In genomic region chr15:34616613-34617012, GRCh38 we compare ENCODE assay signal across 9 cellular contexts. TPM values are rescaled to one million over a fixed set of nuclear protein-coding genes. Genes with fewer than 3 reads are reported as not detected.
A peak's percentile ranks its signal among the peaks of the same experiment; 100 is the strongest.
DNase-seq lines count a peak whose midpoint lies in the region; ATAC-seq and TF ChIP-seq lines count a peak whose summit lies in the region.
"Had no signal": no experiment of that assay in that cellular context is flagged by ENCODE, and none has a peak within 500 bp of the region (broad histone marks: within the 10 kb centered on the region; RNA-seq: fewer than 3 reads in every experiment).

No MANE protein-coding gene starts in this region.

- DNase-seq in AG09309 (ENCODE audit: low read depth): no peak
- peak; percentile 15 for DNase-seq in HEK293T (ENCODE audit: extremely low spot score)
- peak; percentile 12 for DNase-seq in kidney epithelial cell (ENCODE audit: low read depth)
- no peak for DNase-seq in WTC11 (ENCODE audit: low spot score)
- DNase-seq in stimulated activated naive CD8-positive, alpha-beta T cell treated with anti-CD3 and anti-CD28 coated beads, Interleukin-15, amount 100 ng/mL, for 72 hours: no peak
- no peak for DNase-seq in HAP-1 (ENCODE audit: low spot score in 2 of 2)
- DNase-seq: activated CD8-positive, alpha-beta memory T cell treated with anti-CD3 and anti-CD28 coated beads for 24 hours had no signal

- H3K27me3 Mint-ChIP-seq in activated T-helper 17 cell treated with anti-CD3 and anti-CD28 coated beads, Interleukin-2, amount 50 U/mL, for 72 hours: peaks cover 24% of the 10 kb centered on the region
- no peaks in the 10 kb centered on the region; the same call in 1 of the 2 replicates for H3K27me3 Mint-ChIP-seq in WTC11 (ENCODE audit: low read depth)
- H3K27me3 Mint-ChIP-seq in stimulated activated naive CD8-positive, alpha-beta T cell treated with anti-CD3 and anti-CD28 coated beads, Interleukin-15, amount 100 ng/mL, for 72 hours: peaks cover 44% of the 10 kb centered on the region

- no peaks in the 10 kb centered on the region for H3K9me3 Mint-ChIP-seq in activated T-helper 17 cell treated with anti-CD3 and anti-CD28 coated beads, Interleukin-2, amount 50 U/mL, for 72 hours
- H3K9me3 Mint-ChIP-seq in WTC11: no peaks in the 10 kb centered on the region
- no peaks in the 10 kb centered on the region for H3K9me3 Mint-ChIP-seq in stimulated activated naive CD8-positive, alpha-beta T cell treated with anti-CD3 and anti-CD28 coated beads, Interleukin-15, amount 100 ng/mL, for 72 hours

- H3K9me3 ChIP-seq in HAP-1: no peaks in the 10 kb centered on the region

- H3K36me3 ChIP-seq in kidney epithelial cell (ENCODE audit: control insufficient read depth, insufficient read depth, low read length) (no peaks in the 10 kb centered on the region), HAP-1 (replicated peaks) (no peaks in the 10 kb centered on the region)

- H3K4me3 ChIP-seq in AG09309 (ENCODE audit: control insufficient read depth, low read depth, low read length) (no peak overlapping the region), kidney epithelial cell (ENCODE audit: low read depth, low read length) (no peak overlapping the region), HAP-1 (no peak overlapping the region)

- no peak overlapping the region for H3K4me3 Mint-ChIP-seq in activated T-helper 17 cell treated with anti-CD3 and anti-CD28 coated beads, Interleukin-2, amount 50 U/mL, for 72 hours
- H3K4me3 Mint-ChIP-seq in WTC11: no peak overlapping the region
- H3K4me3 Mint-ChIP-seq in stimulated activated naive CD8-positive, alpha-beta T cell treated with anti-CD3 and anti-CD28 coated beads, Interleukin-15, amount 100 ng/mL, for 72 hours: no peak overlapping the region

- POLR2A ChIA-PET in HEK293T (lab: Yijun Ruan, JAX): no interaction called here
- POLR2A ChIA-PET in WTC11 (lab: Charles Lee): no interaction called here

- H3K4me1 ChIP-seq in HAP-1: no peaks in the 10 kb centered on the region; the same call in 1 of the 2 replicates

- no peak overlapping the region for H3K27ac Mint-ChIP-seq in activated T-helper 17 cell treated with anti-CD3 and anti-CD28 coated beads, Interleukin-2, amount 50 U/mL, for 72 hours
- H3K27ac Mint-ChIP-seq in WTC11: no peak overlapping the region
- H3K27ac Mint-ChIP-seq in stimulated activated naive CD8-positive, alpha-beta T cell treated with anti-CD3 and anti-CD28 coated beads, Interleukin-15, amount 100 ng/mL, for 72 hours: no peak overlapping the region

- ATAC-seq in activated T-helper 17 cell treated with anti-CD3 and anti-CD28 coated beads, Interleukin-2, amount 50 U/mL, for 72 hours (replicated peaks): peak; percentile 97
- ATAC-seq in WTC11 (no peak), GM21825 (IDR thresholded peaks at IDR 0.05; ENCODE audit: unreplicated experiment) (no peak)
- ATAC-seq in stimulated activated naive CD8-positive, alpha-beta T cell treated with anti-CD3 and anti-CD28 coated beads, Interleukin-15, amount 100 ng/mL, for 72 hours: no peak

- in situ Hi-C loops in HAP-1 (cut with MboI; ENCODE audit: low sequenced_read_pairs): loop anchor here (25.0 kb wide), 1 partner anchor 296 kb away; no protein-coding TSS in a partner anchor

- peak; percentile 14 for TF ChIP-seq CTCF in AG09309 (IDR thresholded peaks at IDR 0.05; ENCODE audit: control insufficient read depth, insufficient read depth, low read depth, low read length, missing control alignments)
- TF ChIP-seq CTCF in kidney epithelial cell (IDR thresholded peaks at IDR 0.05; ENCODE audit: insufficient read depth, low read length, poor library complexity, severe bottlenecking): no peak
- no peak for TF ChIP-seq CTCF in WTC11 (IDR thresholded peaks at IDR 0.05)

- H3K27me3 ChIP-seq in kidney epithelial cell (ENCODE audit: control insufficient read depth, insufficient read depth, low read length) (no peaks in the 10 kb centered on the region), HAP-1 (ENCODE audit: low read depth) (peaks cover 36% of the 10 kb centered on the region)

- CTCF ChIA-PET in HEK293T (lab: Yijun Ruan, JAX) (interaction anchor here (0.7 kb wide), 1 partner anchor 411 kb away, joined by 3 read pairs; no protein-coding TSS in a partner anchor), WTC11 (lab: Charles Lee) (no interaction called here)

- H3K4me1 Mint-ChIP-seq in activated T-helper 17 cell treated with anti-CD3 and anti-CD28 coated beads, Interleukin-2, amount 50 U/mL, for 72 hours: peaks cover 5% of the 10 kb centered on the region
- no peaks in the 10 kb centered on the region for H3K4me1 Mint-ChIP-seq in WTC11
- H3K4me1 Mint-ChIP-seq in stimulated activated naive CD8-positive, alpha-beta T cell treated with anti-CD3 and anti-CD28 coated beads, Interleukin-15, amount 100 ng/mL, for 72 hours: no peaks in the 10 kb centered on the region

- no peaks in the 10 kb centered on the region for H3K36me3 Mint-ChIP-seq in activated T-helper 17 cell treated with anti-CD3 and anti-CD28 coated beads, Interleukin-2, amount 50 U/mL, for 72 hours (ENCODE audit: low read depth)
- no peaks in the 10 kb centered on the region for H3K36me3 Mint-ChIP-seq in WTC11

TF ChIP-seq in HEK293T, 16 proteins besides CTCF, POLR2A, EP300 and RAD21:
- no peak for TF ChIP-seq ZNF384 (IDR thresholded peaks at IDR 0.05)
- TF ChIP-seq ARNT (IDR thresholded peaks at IDR 0.05): no peak
- TF ChIP-seq CTBP1 (IDR thresholded peaks at IDR 0.05; ENCODE audit: borderline replicate concordance): no peak
- TF ChIP-seq FOXA1 (IDR thresholded peaks at IDR 0.05): no peak
- no peak for TF ChIP-seq BHLHE40 (IDR thresholded peaks at IDR 0.05; ENCODE audit: borderline replicate concordance)
- no peak for TF ChIP-seq NFRKB (IDR thresholded peaks at IDR 0.05)
- TF ChIP-seq SP1 (IDR thresholded peaks at IDR 0.05): no peak
- no peak for TF ChIP-seq PKNOX1 (IDR thresholded peaks at IDR 0.05)
- no peak for TF ChIP-seq SUZ12 (IDR thresholded peaks at IDR 0.05)
- no peak for TF ChIP-seq HDGF (IDR thresholded peaks at IDR 0.05; ENCODE audit: borderline replicate concordance)
- no peak for TF ChIP-seq ELF4 (IDR thresholded peaks at IDR 0.05)
- no peak for TF ChIP-seq LEF1 (IDR thresholded peaks at IDR 0.05; ENCODE audit: borderline replicate concordance)
- TF ChIP-seq L3MBTL2 (conservative IDR thresholded peaks at IDR 0.05): no peak
- TF ChIP-seq FOXK2 (IDR thresholded peaks at IDR 0.05): no peak
- no peak for TF ChIP-seq TARDBP (IDR thresholded peaks at IDR 0.05)
- TF ChIP-seq FOXM1 (IDR thresholded peaks at IDR 0.05; ENCODE audit: borderline replicate concordance): no peak

TF ChIP-seq in WTC11, 78 proteins besides CTCF, POLR2A, EP300 and RAD21:
- TF ChIP-seq RELA (CRISPR knock-in tag; IDR thresholded peaks at IDR 0.05; ENCODE audit: borderline replicate concordance): no peak
- no peak for TF ChIP-seq PRDM15 (CRISPR knock-in tag; IDR thresholded peaks at IDR 0.05)

RNA-seq across cellular contexts. Expression of gene GOLGA8B, which starts 33.2 kb away (rescaled TPM):
- 100 to 1,000 TPM; 202 to 437 TPM for total RNA-seq in activated T-helper 17 cell treated with anti-CD3 and anti-CD28 coated beads, Interleukin-2, amount 50 U/mL, for 72 hours
- total RNA-seq in kidney epithelial cell (45.2 and 59.3 TPM in 2 replicates), WTC11 (2021) (29.0 to 40.1 TPM (median 38.3 TPM) in 3 replicates)

Comparison
In these comparisons a context has a peak if more than half of its experiments do, and no peak if none do; other contexts are left out.
1. DNase-seq: peak in HEK293T (single experiment) and kidney epithelial cell (single experiment); none in AG09309 (single experiment), WTC11 (single experiment), stimulated activated naive CD8-positive, alpha-beta T cell treated with anti-CD3 and anti-CD28 coated beads, Interleukin-15, amount 100 ng/mL, for 72 hours (0 of 2) and HAP-1 (0 of 2).